In the genomic region with DNA sequence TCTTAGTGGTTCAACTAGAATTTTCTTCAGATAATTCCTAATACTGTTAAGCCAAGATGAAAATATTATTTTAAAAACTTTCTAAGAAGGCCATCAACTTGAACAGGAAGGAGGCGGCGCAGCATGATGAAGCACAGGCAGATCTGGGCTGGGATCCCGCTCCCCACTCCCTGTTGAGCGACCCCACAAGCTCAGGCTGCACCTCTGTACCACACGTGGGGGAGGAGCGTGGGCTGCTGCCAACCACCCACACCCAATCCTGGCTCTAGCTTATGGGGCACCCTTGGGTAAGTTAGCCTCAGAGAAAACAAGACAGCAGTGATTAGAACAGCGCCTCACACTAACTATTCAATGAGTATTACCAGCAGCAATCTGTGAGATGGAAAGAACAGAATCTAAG, we compare ENCODE assay signal across 22 cellular contexts. TPM values are rescaled to one million over a fixed set of nuclear protein-coding genes. Genes with fewer than 3 reads are reported as not detected.
A peak's percentile ranks its signal among the peaks of the same experiment; 100 is the strongest.
DNase-seq lines count a peak whose midpoint lies in the region; ATAC-seq and TF ChIP-seq lines count a peak whose summit lies in the region.
"Had no signal": no experiment of that assay in that cellular context is flagged by ENCODE, and none has a peak within 500 bp of the region (broad histone marks: within the 10 kb centered on the region; RNA-seq: fewer than 3 reads in every experiment).

No MANE protein-coding gene starts in this region.

- H3K4me3 ChIP-seq in ascending aorta (no peak overlapping the region), right cardiac atrium (ENCODE audit: low read length) (no peak overlapping the region), esophagus squamous epithelium (no peak overlapping the region)
- H3K4me3 ChIP-seq: lower lobe of right lung, right lobe of liver, suprapubic skin had no signal

- H3K4me1 Mint-ChIP-seq in activated CD4-positive, alpha-beta T cell treated with anti-CD3 and anti-CD28 coated beads, Interleukin-2, amount 10 ng/mL, durations not matched to agents 7 days and 5 days: peaks cover 23% of the 10 kb centered on the region
- peaks cover 26% of the 10 kb centered on the region for H3K4me1 Mint-ChIP-seq in type B pancreatic cell (ENCODE audit: unreplicated experiment)
- peaks cover 4% of the 10 kb centered on the region; the same call in 1 of the 2 replicates for H3K4me1 Mint-ChIP-seq in WTC11

- no peak overlapping the region for H3K4me3 Mint-ChIP-seq in activated CD4-positive, alpha-beta T cell treated with anti-CD3 and anti-CD28 coated beads, Interleukin-2, amount 10 ng/mL, durations not matched to agents 7 days and 5 days
- H3K4me3 Mint-ChIP-seq in type B pancreatic cell: no peak overlapping the region
- no peak overlapping the region for H3K4me3 Mint-ChIP-seq in WTC11
- H3K4me3 Mint-ChIP-seq: activated CD4-positive, alpha-beta memory T cell treated with anti-CD3 and anti-CD28 coated beads, Interleukin-2, amount 10 ng/mL, durations not matched to agents 7 days and 5 days; activated naive CD8-positive, alpha-beta T cell had no signal

- TF ChIP-seq POLR2A in esophagus squamous epithelium (IDR thresholded peaks at IDR 0.05): no peak

- peak overlapping the region; percentile 39 for H3K27ac Mint-ChIP-seq in activated CD4-positive, alpha-beta T cell treated with anti-CD3 and anti-CD28 coated beads, Interleukin-2, amount 10 ng/mL, durations not matched to agents 7 days and 5 days
- H3K27ac Mint-ChIP-seq in type B pancreatic cell (peak overlapping the region; percentile 29), WTC11 (no peak overlapping the region)
- H3K27ac Mint-ChIP-seq: activated CD4-positive, alpha-beta memory T cell treated with anti-CD3 and anti-CD28 coated beads, Interleukin-2, amount 10 ng/mL, durations not matched to agents 7 days and 5 days; activated naive CD8-positive, alpha-beta T cell; activated T-helper 2 cell treated with anti-CD3 and anti-CD28 coated beads, Interferon-gamma antibody, Interleukin-2, Interleukin-4, amounts not matched to agents 10 μg/mL and 5 μg/mL and 100 μg/mL, durations not matched to agents 14 hours and 24 hours and 36 hours had no signal

- H3K9me3 Mint-ChIP-seq in activated CD4-positive, alpha-beta T cell treated with anti-CD3 and anti-CD28 coated beads, Interleukin-2, amount 10 ng/mL, durations not matched to agents 7 days and 5 days: peaks cover 5% of the 10 kb centered on the region
- H3K9me3 Mint-ChIP-seq in type B pancreatic cell: no peaks in the 10 kb centered on the region
- no peaks in the 10 kb centered on the region for H3K9me3 Mint-ChIP-seq in WTC11
- H3K9me3 Mint-ChIP-seq: activated CD4-positive, alpha-beta memory T cell treated with anti-CD3 and anti-CD28 coated beads, Interleukin-2, amount 10 ng/mL, durations not matched to agents 7 days and 5 days had no signal

- no peaks in the 10 kb centered on the region for H3K27me3 Mint-ChIP-seq in activated CD4-positive, alpha-beta T cell treated with anti-CD3 and anti-CD28 coated beads, Interleukin-2, amount 10 ng/mL, durations not matched to agents 7 days and 5 days
- no peaks in the 10 kb centered on the region for H3K27me3 Mint-ChIP-seq in type B pancreatic cell
- H3K27me3 Mint-ChIP-seq in WTC11 (ENCODE audit: low read depth): peaks cover 4% of the 10 kb centered on the region
- H3K27me3 Mint-ChIP-seq: activated CD4-positive, alpha-beta memory T cell treated with anti-CD3 and anti-CD28 coated beads, Interleukin-2, amount 10 ng/mL, durations not matched to agents 7 days and 5 days; activated naive CD8-positive, alpha-beta T cell had no signal

- DNase-seq in activated CD4-positive, alpha-beta T cell treated with anti-CD3 and anti-CD28 coated beads, Interleukin-2, amount 10 ng/mL, durations not matched to agents 7 days and 5 days: no peak
- no peak for DNase-seq in activated CD4-positive, alpha-beta T cell treated with anti-CD3 and anti-CD28 coated beads, Interleukin-2, amount 50 U/mL, for 1 hour
- DNase-seq in ascending aorta (ENCODE audit: low spot score in 2 of 2) (no peak), right cardiac atrium (peak in 2 of 3 donors; percentile 28 to 65), type B pancreatic cell (ENCODE audit: extremely low spot score, unreplicated experiment) (no peak), esophagus squamous epithelium (lab: John Stamatoyannopoulos, UW) (no peak), UCSD-AML1 (lab: John Stamatoyannopoulos, UW; ENCODE audit: unreplicated experiment) (no peak), WTC11 (ENCODE audit: low spot score) (no peak)
- DNase-seq: activated CD4-positive, alpha-beta memory T cell treated with anti-CD3 and anti-CD28 coated beads, Interleukin-2, amount 10 ng/mL, durations not matched to agents 7 days and 5 days; anterior cingulate cortex; cerebellar nuclear complex; lower lobe of right lung; NCI-H187 treated with DMSO at 0.1 percent for 48 hours; NCI-H526 treated with DMSO at 0.1 percent for 48 hours; right lobe of liver; SIG-M5; stimulated activated naive CD4-positive, alpha-beta T cell had no signal

- CTCF ChIA-PET in activated CD4-positive, alpha-beta T cell treated with anti-CD3 and anti-CD28 coated beads, Interleukin-2, amount 10 ng/mL, durations not matched to agents 7 days and 5 days (lab: Charles Lee): interaction anchor here (0.9 to 1.2 kb wide), 3 partner anchors 10 to 42 kb away, joined by 3 to 5 read pairs (median 3); no protein-coding TSS in a partner anchor
- CTCF ChIA-PET in WTC11 (lab: Charles Lee): no interaction called here

- H3K27me3 ChIP-seq in ascending aorta (no peaks in the 10 kb centered on the region), right cardiac atrium (ENCODE audit: control insufficient read depth, insufficient read depth) (no peaks in the 10 kb centered on the region), esophagus squamous epithelium (no peaks in the 10 kb centered on the region)
- H3K27me3 ChIP-seq: right lobe of liver, suprapubic skin had no signal

- peak in 1 of 2 donors; percentile 18 for ATAC-seq in right cardiac atrium
- ATAC-seq in WTC11: no peak
- ATAC-seq: activated CD4-positive, CD25-positive, alpha-beta regulatory T cell treated with anti-CD3 and anti-CD28 coated beads, Interleukin-2, amount 50 U/mL, for 24 hours; lower lobe of right lung had no signal

- H3K36me3 Mint-ChIP-seq in activated CD4-positive, alpha-beta T cell treated with anti-CD3 and anti-CD28 coated beads, Interleukin-2, amount 10 ng/mL, durations not matched to agents 7 days and 5 days (ENCODE audit: low read depth): peaks cover 33% of the 10 kb centered on the region
- H3K36me3 Mint-ChIP-seq in type B pancreatic cell (peaks cover 27% of the 10 kb centered on the region), WTC11 (peaks cover 19% of the 10 kb centered on the region)

- H3K36me3 ChIP-seq in ascending aorta: no peaks in the 10 kb centered on the region
- H3K36me3 ChIP-seq in esophagus squamous epithelium: peaks cover 0 to 15% (median 0%) of the 10 kb centered on the region in 3 donors
- H3K36me3 ChIP-seq: right lobe of liver had no signal

- no peaks in the 10 kb centered on the region for H3K9me3 ChIP-seq in ascending aorta
- H3K9me3 ChIP-seq in right cardiac atrium (ENCODE audit: control insufficient read depth, low read length): no peaks in the 10 kb centered on the region
- H3K9me3 ChIP-seq in esophagus squamous epithelium: no peaks in the 10 kb centered on the region
- H3K9me3 ChIP-seq: lower lobe of right lung, right lobe of liver, suprapubic skin had no signal

- intact Hi-C loops in ascending aorta (cut with DNase I) (no loop called here), right cardiac atrium (cut with DNase I) (loop anchor here in 1 of 4 donors (10.0 kb wide), 1 partner anchor 114 kb away; the partner anchor contains the start of gene CRY1), esophagus squamous epithelium (cut with DNase I) (no loop called here)

- 72% methylated on average over 7 of the region's 7 CpGs for WGBS in right cardiac atrium
- 57 to 70% methylated on average over 7 of the region's 7 CpGs for WGBS in esophagus squamous epithelium, 2 donors

- H3K4me1 ChIP-seq in ascending aorta (peaks cover 10 to 31% of the 10 kb centered on the region in 2 donors), right cardiac atrium (ENCODE audit: control insufficient read depth, insufficient read depth, low read length) (peaks cover 11% of the 10 kb centered on the region), esophagus squamous epithelium (peaks cover 0 to 53% (median 12%) of the 10 kb centered on the region in 3 donors)

- TF ChIP-seq CTCF in ascending aorta (IDR thresholded peaks at IDR 0.05): no peak
- TF ChIP-seq CTCF in type B pancreatic cell (conservative IDR thresholded peaks at IDR 0.05): no peak
- no peak for TF ChIP-seq CTCF in esophagus squamous epithelium (IDR thresholded peaks at IDR 0.05)
- TF ChIP-seq CTCF in WTC11 (IDR thresholded peaks at IDR 0.05): no peak

- POLR2A ChIA-PET in activated CD4-positive, alpha-beta T cell treated with anti-CD3 and anti-CD28 coated beads, Interleukin-2, amount 10 ng/mL, durations not matched to agents 7 days and 5 days (lab: Charles Lee): no interaction called here
- POLR2A ChIA-PET in WTC11 (lab: Charles Lee): no interaction called here

- H3K27ac ChIP-seq in ascending aorta (peak overlapping the region; percentile 48 to 60), right cardiac atrium (ENCODE audit: low read length) (no peak overlapping the region), esophagus squamous epithelium (no peak overlapping the region)
- H3K27ac ChIP-seq: lower lobe of right lung, parathyroid adenoma, right lobe of liver, suprapubic skin had no signal

RNA-seq across cellular contexts. Expression of gene MTERF2, which starts 6.0 kb away (rescaled TPM):
- total RNA-seq in activated CD4-positive, alpha-beta T cell treated with anti-CD3 and anti-CD28 coated beads, Interleukin-2, amount 10 ng/mL, durations not matched to agents 7 days and 5 days: 1 to 10 TPM; 6.8 to 7.7 TPM
- total RNA-seq in ascending aorta: 3.1 TPM
- total RNA-seq in right cardiac atrium: 10 to 100 TPM; 29.5 to 45.1 (median 38.8) TPM
- 35.7 TPM for polyA plus RNA-seq in right cardiac atrium
- total RNA-seq in type B pancreatic cell (ENCODE audit: low replicate concordance): 8.9 and 16.0 TPM in 2 replicates
- total RNA-seq in esophagus squamous epithelium: 1 to 10 TPM; 2.7 to 9.5 (median 4.2) TPM
- total RNA-seq in WTC11 (2021): 7.0 to 9.3 TPM (median 9.0 TPM) in 3 replicates

RNA-seq across cellular contexts. Expression of gene TMEM263, which starts 25.2 kb away (rescaled TPM):
- 10 to 100 TPM; 32.6 to 33.2 TPM for total RNA-seq in activated CD4-positive, alpha-beta T cell treated with anti-CD3 and anti-CD28 coated beads, Interleukin-2, amount 10 ng/mL, durations not matched to agents 7 days and 5 days
- total RNA-seq in ascending aorta (27.0 TPM), right cardiac atrium (10 to 100 TPM; 55.4 to 69.9 (median 63.6) TPM), type B pancreatic cell (ENCODE audit: low replicate concordance) (48.9 and 55.5 TPM in 2 replicates), esophagus squamous epithelium (10 to 100 TPM in 2 of 4 donors, 1 to 10 TPM in 2; 5.1 to 12.0 (median 8.6) TPM), WTC11 (2021) (15.2 to 18.0 TPM (median 16.8 TPM) in 3 replicates)
- 25.1 TPM for polyA plus RNA-seq in right cardiac atrium

Comparison
In these comparisons a context has a peak if more than half of its experiments do, and no peak if none do; other contexts are left out.
1. DNase-seq: peak in right cardiac atrium (2 of 3); none in activated CD4-positive, alpha-beta T cell treated with anti-CD3 and anti-CD28 coated beads, Interleukin-2, amount 10 ng/mL, durations not matched to agents 7 days and 5 days (single experiment), activated CD4-positive, alpha-beta T cell treated with anti-CD3 and anti-CD28 coated beads, Interleukin-2, amount 50 U/mL, for 1 hour (single experiment), ascending aorta (0 of 2), type B pancreatic cell (single experiment), esophagus squamous epithelium (single experiment), UCSD-AML1 (single experiment) and WTC11 (single experiment).
2. H3K27ac ChIP-seq: peak in ascending aorta (2 of 2); none in right cardiac atrium (single experiment) and esophagus squamous epithelium (0 of 4).